Comparison of ENCODE assay signal across 27 cellular contexts in the genomic region with DNA sequence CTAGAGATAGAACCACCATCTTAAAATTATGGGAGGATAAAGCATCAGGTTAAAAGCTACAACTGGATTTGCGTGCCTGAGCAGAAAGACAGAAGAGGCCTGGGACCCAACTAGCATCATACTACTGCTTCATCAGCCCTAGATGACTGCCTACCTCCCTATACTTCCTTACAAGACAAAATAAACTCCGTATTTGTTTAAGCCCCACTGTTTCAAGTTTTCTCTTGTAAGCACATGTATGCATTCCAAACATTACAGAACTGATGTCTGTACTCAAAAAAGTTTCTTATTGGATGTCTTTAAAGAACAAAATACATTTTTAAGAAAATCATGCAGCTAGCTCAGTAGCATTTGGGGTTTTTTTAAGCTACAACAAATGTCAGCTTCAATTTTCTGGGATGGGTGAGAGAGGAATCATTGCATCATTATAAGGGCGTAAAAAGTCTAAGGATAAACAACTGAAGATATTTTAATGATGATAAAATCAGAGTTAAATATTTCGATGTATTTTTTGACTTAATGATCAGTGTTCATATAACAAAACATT.
"Had no signal": no experiment of that assay in that cellular context is flagged by ENCODE, and none has a peak within 500 bp of the region (broad histone marks: within the 10 kb centered on the region; RNA-seq: fewer than 3 reads in every experiment).

No MANE protein-coding gene starts in this region.

- H3K4me3 ChIP-seq: MG63 had no signal

- DNase-seq: activated CD4-positive, alpha-beta T cell treated with anti-CD3 and anti-CD28 coated beads for 48 hours; activated CD4-positive, alpha-beta T cell treated with anti-CD3 and anti-CD28 coated beads, Interleukin-2, amount 50 U/mL, for 4 hours; activated CD4-positive, CD25-positive, alpha-beta regulatory T cell treated with anti-CD3 and anti-CD28 coated beads, Interleukin-2, amount 50 U/mL, for 72 hours; activated CD8-positive, alpha-beta memory T cell treated with anti-CD3 and anti-CD28 coated beads, Interleukin-2, amount 50 U/mL, for 48 hours; activated CD8-positive, alpha-beta T cell treated with anti-CD3 and anti-CD28 coated beads, Interleukin-2, amount 10 ng/mL, durations not matched to agents 7 days and 5 days; activated gamma-delta T cell; activated naive CD4-positive, alpha-beta T cell treated with anti-CD3 and anti-CD28 coated beads for 36 hours; activated T-cell treated with anti-CD3 and anti-CD28 coated beads, Interleukin-2, amount 50 U/mL, for 24 hours; brain microvascular endothelial cell; cerebellar nuclear complex; KBM-7; MG63; MV-4-11; NCI-H1092 treated with DMSO at 0.1 percent for 48 hours; NCI-H1417 treated with DMSO at 0.1 percent for 48 hours; NCI-H1694; NCI-H2029; NCI-H2107; NCI-H446; NCI-H524; PC-3; SHP77 treated with DMSO at 0.1 percent for 48 hours; T-helper 17 cell; T-helper 9 cell had no signal

- H3K36me3 ChIP-seq: brain microvascular endothelial cell, MG63 had no signal

- FAIRE-seq: RCC 7860 had no signal

- H3K27ac Mint-ChIP-seq: activated CD8-positive, alpha-beta T cell treated with anti-CD3 and anti-CD28 coated beads, Interleukin-2, amount 10 ng/mL, durations not matched to agents 7 days and 5 days; activated naive CD4-positive, alpha-beta T cell treated with anti-CD3 and anti-CD28 coated beads for 36 hours; activated naive CD8-positive, alpha-beta T cell; activated T-cell treated with anti-CD3 and anti-CD28 coated beads, Interleukin-2, amount 50 U/mL, for 24 hours; T-helper 17 cell; WTC11 had no signal

- H3K27me3 ChIP-seq: brain microvascular endothelial cell, MG63 had no signal

- H3K4me3 Mint-ChIP-seq: activated CD8-positive, alpha-beta T cell treated with anti-CD3 and anti-CD28 coated beads, Interleukin-2, amount 10 ng/mL, durations not matched to agents 7 days and 5 days; activated naive CD4-positive, alpha-beta T cell treated with anti-CD3 and anti-CD28 coated beads for 36 hours; activated naive CD8-positive, alpha-beta T cell; activated T-cell treated with anti-CD3 and anti-CD28 coated beads, Interleukin-2, amount 50 U/mL, for 24 hours; T-helper 17 cell; WTC11 had no signal

- H3K27ac ChIP-seq: brain microvascular endothelial cell had no signal

- H3K27me3 Mint-ChIP-seq: activated naive CD8-positive, alpha-beta T cell; activated T-cell treated with anti-CD3 and anti-CD28 coated beads, Interleukin-2, amount 50 U/mL, for 24 hours; T-helper 17 cell had no signal
